In the genomic region with DNA sequence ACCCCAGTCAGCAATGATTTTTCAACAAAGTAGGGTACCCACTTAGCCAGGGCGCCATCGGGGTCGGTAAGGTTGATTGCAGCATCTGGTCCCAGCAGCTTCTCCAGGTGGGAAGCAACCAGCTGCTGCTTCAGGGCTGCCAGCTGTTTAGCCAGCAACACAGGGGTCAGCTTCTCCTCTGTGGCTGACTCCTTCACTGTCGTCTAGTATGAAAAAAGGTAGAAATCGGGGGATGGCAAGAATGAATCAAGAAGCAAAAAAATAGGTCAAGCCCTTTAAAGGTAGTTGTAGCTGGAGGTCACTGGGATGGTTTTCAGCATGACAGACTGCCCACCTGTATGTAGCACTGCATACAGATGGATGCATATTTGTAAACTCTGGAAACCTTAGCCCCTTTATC, we compare ENCODE assay signal across 21 cellular contexts. TPM values are rescaled to one million over a fixed set of nuclear protein-coding genes. Genes with fewer than 3 reads are reported as not detected.
DNase-seq lines count a peak whose midpoint lies in the region; ATAC-seq and TF ChIP-seq lines count a peak whose summit lies in the region.
"Had no signal": no experiment of that assay in that cellular context is flagged by ENCODE, and none has a peak within 500 bp of the region (broad histone marks: within the 10 kb centered on the region; RNA-seq: fewer than 3 reads in every experiment).

No MANE protein-coding gene starts in this region.

- no peak overlapping the region for H3K23ac ChIP-seq in trophoblast cell (ENCODE audit: low read length)

- DNase-seq in NCI-H2171 treated with DMSO at 0.1 percent for 48 hours (lab: John Stamatoyannopoulos, UW) (peak; percentile 47), NCI-H2171 (lab: John Stamatoyannopoulos, UW) (no peak), RWPE1 (ENCODE audit: low spot score) (no peak), endothelial cell (ENCODE audit: low spot score) (no peak), trophoblast cell (no peak), NCI-H510A treated with DMSO at 0.1 percent for 48 hours (lab: John Stamatoyannopoulos, UW) (no peak), left lobe of liver (ENCODE audit: low spot score) (no peak)
- DNase-seq in activated CD8-positive, alpha-beta memory T cell treated with anti-CD3 and anti-CD28 coated beads, Interleukin-2, amount 50 U/mL, for 48 hours: no peak
- DNase-seq: CD4-positive, CD25-positive, alpha-beta regulatory T cell; CD8-positive, alpha-beta memory T cell; DMS 273 treated with DMSO at 0.1 percent for 48 hours; DMS79; EL; GDM1; GM23248; H7; HCEC 1CT had no signal

- no peaks in the 10 kb centered on the region for H3K9me3 Mint-ChIP-seq in endothelial cell (ENCODE audit: unreplicated experiment)
- H3K9me3 Mint-ChIP-seq: CD4-positive, CD25-positive, alpha-beta regulatory T cell; CD8-positive, alpha-beta memory T cell had no signal

- peaks cover 59% of the 10 kb centered on the region for H3K36me3 Mint-ChIP-seq in endothelial cell (ENCODE audit: low read depth, unreplicated experiment)

- H3K18ac ChIP-seq in trophoblast cell (ENCODE audit: low read length): no peak overlapping the region

- no peak overlapping the region for H3K27ac Mint-ChIP-seq in endothelial cell (ENCODE audit: unreplicated experiment)
- H3K27ac Mint-ChIP-seq: B cell had no signal

- no peaks in the 10 kb centered on the region for H3K79me2 ChIP-seq in trophoblast cell (ENCODE audit: control insufficient read depth, insufficient read depth, low read length, poor library complexity)

- H4K8ac ChIP-seq in trophoblast cell (ENCODE audit: low read depth, low read length): no peak overlapping the region

- H3K4me3 ChIP-seq in trophoblast cell (ENCODE audit: low read depth, low read length): no peak overlapping the region
- H3K4me3 ChIP-seq: BLaER1, GM12878, GM23248 had no signal

- ATAC-seq in left lobe of liver: no peak
- ATAC-seq: GM12878 had no signal

- POLR2A ChIA-PET in RWPE1 (lab: Yijun Ruan, JAX; ENCODE audit: low non-redundant PET): interaction anchor here (0.6 kb wide), 1 partner anchor 10 kb away, joined by 3 read pairs; no protein-coding TSS in a partner anchor

- no peak overlapping the region for H4K12ac ChIP-seq in trophoblast cell (ENCODE audit: low read depth, low read length)

- H3K27ac ChIP-seq in RWPE1: peak overlapping the region; percentile 20; the same call in 1 of the 2 replicates
- H3K27ac ChIP-seq in trophoblast cell (ENCODE audit: low read depth, low read length): no peak overlapping the region
- H3K27ac ChIP-seq: 22Rv1, BLaER1, GM23248 had no signal

- TF ChIP-seq CTCF in RWPE1 (conservative IDR thresholded peaks at IDR 0.05; ENCODE audit: low read depth) (no peak), endothelial cell (IDR thresholded peaks at IDR 0.05; ENCODE audit: unreplicated experiment) (no peak)

- no peak overlapping the region for H3K4me2 ChIP-seq in trophoblast cell (ENCODE audit: low read length)
- H3K4me2 ChIP-seq: BLaER1 had no signal

- H3K9ac ChIP-seq in trophoblast cell (ENCODE audit: low read length): peak overlapping the region; percentile 14
- H3K9ac ChIP-seq: BLaER1, GM23248 had no signal

- H4K91ac ChIP-seq in trophoblast cell (ENCODE audit: low read depth, low read length): no peak overlapping the region

- no peak overlapping the region for H2BK120ac ChIP-seq in trophoblast cell (ENCODE audit: insufficient read depth, low read length, poor library complexity)

- H3K27me3 ChIP-seq in trophoblast cell (ENCODE audit: insufficient read depth, low read length): no peaks in the 10 kb centered on the region
- H3K27me3 ChIP-seq: BLaER1 had no signal

- H3K4me1 Mint-ChIP-seq in endothelial cell (ENCODE audit: unreplicated experiment): peaks cover 17% of the 10 kb centered on the region
- H3K4me1 Mint-ChIP-seq: B cell had no signal

- no peak overlapping the region for H2BK12ac ChIP-seq in trophoblast cell (ENCODE audit: low read length)

- no CpG with 5 or more reads among the region's 5 CpGs for WGBS in trophoblast cell (ENCODE audit: extremely low coverage, insufficient coverage, insufficient read length)

- no peak overlapping the region for H2AK5ac ChIP-seq in trophoblast cell (ENCODE audit: low read length)

- no peak overlapping the region for H2AFZ ChIP-seq in trophoblast cell (ENCODE audit: insufficient read depth, low read length, poor library complexity)
- H2AFZ ChIP-seq: GM23248 had no signal

- peaks cover 49 to 69% of the 10 kb centered on the region in 2 experiments for H3K36me3 ChIP-seq in trophoblast cell (ENCODE audit: control insufficient read depth in 1 of 2, insufficient read depth in 2 of 2, low read length in 2 of 2)

- peak overlapping the region; percentile 42 for H3K4me3 Mint-ChIP-seq in endothelial cell (ENCODE audit: unreplicated experiment)
- H3K4me3 Mint-ChIP-seq: B cell; CD4-positive, CD25-positive, alpha-beta regulatory T cell; CD8-positive, alpha-beta memory T cell had no signal

- no peak overlapping the region for H2BK5ac ChIP-seq in trophoblast cell (ENCODE audit: low read depth, low read length, poor library complexity)

- no peak overlapping the region for H3K4ac ChIP-seq in trophoblast cell (ENCODE audit: low read depth, low read length)

- CTCF ChIA-PET in RWPE1 (lab: Yijun Ruan, JAX): interaction anchor here (0.6 to 1.0 kb wide), 4 partner anchors 10 to 86 kb away, joined by 3 to 4 read pairs (median 3); no protein-coding TSS in a partner anchor

- H3K9me3 ChIP-seq in trophoblast cell (ENCODE audit: insufficient read depth, low read depth, low read length): no peaks in the 10 kb centered on the region
- H3K9me3 ChIP-seq: BLaER1 had no signal

- H3K14ac ChIP-seq in trophoblast cell (ENCODE audit: low read length): no peak overlapping the region

- peaks cover 10% of the 10 kb centered on the region for H3K27me3 Mint-ChIP-seq in endothelial cell (ENCODE audit: unreplicated experiment)
- H3K27me3 Mint-ChIP-seq: B cell; CD4-positive, CD25-positive, alpha-beta regulatory T cell; CD8-positive, alpha-beta memory T cell had no signal

- no peaks in the 10 kb centered on the region for H3K79me1 ChIP-seq in trophoblast cell (ENCODE audit: low read length)

- H3K4me1 ChIP-seq in trophoblast cell (ENCODE audit: control insufficient read depth in 1 of 2, insufficient read depth in 2 of 2, low read length in 2 of 2): peaks cover 0 to 6% of the 10 kb centered on the region in 2 experiments

RNA-seq across cellular contexts. Expression of a gene that starts 11.6 kb away (rescaled TPM):
- total RNA-seq in endothelial cell (ENCODE audit: unreplicated experiment) (99.0 TPM), left lobe of liver (59.6 TPM)
- polyA plus RNA-seq in trophoblast cell (2013): 54.4 TPM in 2 replicates

RNA-seq across cellular contexts. Expression of a gene that starts 12.7 kb away (rescaled TPM):
- total RNA-seq in endothelial cell (ENCODE audit: unreplicated experiment) (195 TPM), left lobe of liver (28.9 TPM)
- 118 and 119 TPM in 2 replicates for polyA plus RNA-seq in trophoblast cell (2013)

RNA-seq across cellular contexts. Expression of a gene that starts 13.9 kb away (rescaled TPM):
- total RNA-seq in endothelial cell (ENCODE audit: unreplicated experiment) (4.2 TPM), left lobe of liver (13.9 TPM)
- 106 and 110 TPM in 2 replicates for polyA plus RNA-seq in trophoblast cell (2013)

RNA-seq across cellular contexts. Expression of a gene that starts 15.6 kb away (rescaled TPM):
- total RNA-seq in endothelial cell (ENCODE audit: unreplicated experiment): 0.46 TPM
- 0.21 TPM in 2 replicates for polyA plus RNA-seq in trophoblast cell (2013)
- 0.05 TPM for total RNA-seq in left lobe of liver

RNA-seq across cellular contexts. Expression of a gene that starts 46.4 kb away (rescaled TPM):
- total RNA-seq in endothelial cell (ENCODE audit: unreplicated experiment) (183 TPM), left lobe of liver (71.1 TPM)
- polyA plus RNA-seq in trophoblast cell (2013): 418 and 476 TPM in 2 replicates
